12 cellular contexts compared by ENCODE assay signal in genomic region chr10:14543904-14544210, GRCh38.
DNase-seq lines count a peak whose midpoint lies in the region; ATAC-seq and TF ChIP-seq lines count a peak whose summit lies in the region.
"Had no signal": no experiment of that assay in that cellular context is flagged by ENCODE, and none has a peak within 500 bp of the region (broad histone marks: within the 10 kb centered on the region; RNA-seq: fewer than 3 reads in every experiment).

No MANE protein-coding gene starts in this region.

- H3K4me1 Mint-ChIP-seq in T-helper 1 cell treated with Interleukin-12 subunit alpha and Interleukin-12 subunit beta and Interleukin-4 antibody, amounts not matched to agents 30 μg/mL and 1 μg/mL, for 36 hours (ENCODE audit: low read depth) = peaks cover 60% of the 10 kb centered on the region
- H3K4me1 Mint-ChIP-seq in GM23338 = peaks cover 8% of the 10 kb centered on the region
- H3K4me1 Mint-ChIP-seq in activated naive CD8-positive, alpha-beta T cell treated with anti-CD3 and anti-CD28 coated beads, Interleukin-2, amount 10 ng/mL, durations not matched to agents 7 days and 5 days = peaks cover 63% of the 10 kb centered on the region
- H3K4me1 Mint-ChIP-seq in natural killer cell = peaks cover 84 to 90% of the 10 kb centered on the region in 2 donors
- H3K4me1 Mint-ChIP-seq in WTC11 = peaks cover 26% of the 10 kb centered on the region

- H3K4me3 Mint-ChIP-seq in T-helper 1 cell treated with Interleukin-12 subunit alpha and Interleukin-12 subunit beta and Interleukin-4 antibody, amounts not matched to agents 30 μg/mL and 1 μg/mL, for 36 hours = peak overlapping the region; percentile 43
- H3K4me3 Mint-ChIP-seq in GM23338 (no peak overlapping the region), natural killer cell (peak overlapping the region; percentile 78), WTC11 (no peak overlapping the region)
- H3K4me3 Mint-ChIP-seq in activated naive CD8-positive, alpha-beta T cell treated with anti-CD3 and anti-CD28 coated beads, Interleukin-2, amount 10 ng/mL, durations not matched to agents 7 days and 5 days = peak overlapping the region; percentile 67

- TF ChIP-seq CTCF in GM23338 (conservative IDR thresholded peaks at IDR 0.05; ENCODE audit: low read depth in 2 of 2) (no peak), natural killer cell (IDR thresholded peaks at IDR 0.05) (no peak), WTC11 (IDR thresholded peaks at IDR 0.05) (no peak)

- H4K20me1 ChIP-seq in GM23338 (replicated peaks; ENCODE audit: insufficient read depth) = no peaks in the 10 kb centered on the region; the same call in none of the 2 replicates

- no peak overlapping the region for H3K27ac ChIP-seq in GM23338 (ENCODE audit: low read depth)
- H3K27ac ChIP-seq: 22Rv1 had no signal

- no peak for DNase-seq in T-helper 1 cell
- no peak for DNase-seq in GM23338 (ENCODE audit: low spot score)
- no peak for DNase-seq in activated naive CD8-positive, alpha-beta T cell treated with anti-CD3 and anti-CD28 coated beads, Interleukin-2, amount 10 ng/mL, durations not matched to agents 7 days and 5 days
- no peak for DNase-seq in natural killer cell
- DNase-seq in WTC11 (ENCODE audit: low spot score) = no peak
- DNase-seq in GDM1 (lab: John Stamatoyannopoulos, UW) = no peak
- DNase-seq in 8988T = no peak
- DNase-seq: NCI-H524 treated with DMSO at 0.1 percent for 48 hours had no signal

- no peaks in the 10 kb centered on the region for H3K36me3 ChIP-seq in GM23338 (ENCODE audit: insufficient read depth)

- H3K27ac Mint-ChIP-seq in T-helper 1 cell treated with Interleukin-12 subunit alpha and Interleukin-12 subunit beta and Interleukin-4 antibody, amounts not matched to agents 30 μg/mL and 1 μg/mL, for 36 hours = peak overlapping the region; percentile 67
- H3K27ac Mint-ChIP-seq in GM23338 = 0 out of 2 replicates have a peak overlapping the region, but pooled peaks have one; percentile 45
- H3K27ac Mint-ChIP-seq in activated naive CD8-positive, alpha-beta T cell treated with anti-CD3 and anti-CD28 coated beads, Interleukin-2, amount 10 ng/mL, durations not matched to agents 7 days and 5 days = peak overlapping the region; percentile 82
- H3K27ac Mint-ChIP-seq in natural killer cell = peak overlapping the region; percentile 78 to 98
- H3K27ac Mint-ChIP-seq in WTC11 = no peak overlapping the region

- no peak overlapping the region for H2AFZ ChIP-seq in GM23338

- peaks cover 8% of the 10 kb centered on the region for H3K4me1 ChIP-seq in GM23338 (ENCODE audit: insufficient read depth)

- no peak overlapping the region for H3K4me2 ChIP-seq in GM23338
- H3K4me2 ChIP-seq: smooth muscle cell had no signal

- CTCF ChIA-PET in WTC11 (lab: Charles Lee) = interaction anchor here (1.0 to 2.1 kb wide), 7 partner anchors 10 to 347 kb away, joined by 3 to 10 read pairs (median 5); partner anchors contain the start of genes CDNF, HSPA14 and MSANTD7

- no peaks in the 10 kb centered on the region for H3K27me3 Mint-ChIP-seq in T-helper 1 cell treated with Interleukin-12 subunit alpha and Interleukin-12 subunit beta and Interleukin-4 antibody, amounts not matched to agents 30 μg/mL and 1 μg/mL, for 36 hours (ENCODE audit: low read depth)
- H3K27me3 Mint-ChIP-seq in GM23338 (ENCODE audit: insufficient read depth, low read depth, poor library complexity) (peaks cover 2% of the 10 kb centered on the region), natural killer cell (ENCODE audit: low read depth in 2 of 2) (no peaks in the 10 kb centered on the region), WTC11 (ENCODE audit: low read depth) (no peaks in the 10 kb centered on the region)
- H3K27me3 Mint-ChIP-seq in activated naive CD8-positive, alpha-beta T cell treated with anti-CD3 and anti-CD28 coated beads, Interleukin-2, amount 10 ng/mL, durations not matched to agents 7 days and 5 days = no peaks in the 10 kb centered on the region

- intact Hi-C loops in natural killer cell (cut with micrococcal nuclease) = loop anchor here (1.0 kb wide), 2 partner anchors 45 to 347 kb away; no protein-coding TSS in a partner anchor

- H3F3A ChIP-seq in GM23338 (replicated peaks; ENCODE audit: low read depth) = no peaks in the 10 kb centered on the region

- H3K79me2 ChIP-seq in GM23338 (replicated peaks; ENCODE audit: insufficient read depth) = no peaks in the 10 kb centered on the region

- H3K4me3 ChIP-seq in GM23338 = no peak overlapping the region
- H3K4me3 ChIP-seq: smooth muscle cell, tibial artery had no signal

- ATAC-seq in GM23338 (no peak), natural killer cell (peak in 2 of 3 donors; percentile 7 to 8), WTC11 (no peak)
- ATAC-seq in activated naive CD8-positive, alpha-beta T cell treated with anti-CD3 and anti-CD28 coated beads, Interleukin-2, amount 10 ng/mL, durations not matched to agents 7 days and 5 days (ENCODE audit: low read depth) = peak; percentile 21

- no peaks in the 10 kb centered on the region for H3K9me3 Mint-ChIP-seq in T-helper 1 cell treated with Interleukin-12 subunit alpha and Interleukin-12 subunit beta and Interleukin-4 antibody, amounts not matched to agents 30 μg/mL and 1 μg/mL, for 36 hours
- H3K9me3 Mint-ChIP-seq in GM23338 (no peaks in the 10 kb centered on the region), natural killer cell (no peaks in the 10 kb centered on the region), WTC11 (no peaks in the 10 kb centered on the region)
- H3K9me3 Mint-ChIP-seq in activated naive CD8-positive, alpha-beta T cell treated with anti-CD3 and anti-CD28 coated beads, Interleukin-2, amount 10 ng/mL, durations not matched to agents 7 days and 5 days = no peaks in the 10 kb centered on the region

- H3K36me3 Mint-ChIP-seq in T-helper 1 cell treated with Interleukin-12 subunit alpha and Interleukin-12 subunit beta and Interleukin-4 antibody, amounts not matched to agents 30 μg/mL and 1 μg/mL, for 36 hours (ENCODE audit: low read depth) = peaks cover 30% of the 10 kb centered on the region
- H3K36me3 Mint-ChIP-seq in GM23338 (ENCODE audit: low read depth) (peaks cover 2% of the 10 kb centered on the region; the same call in 1 of the 3 replicates), natural killer cell (peaks cover 9% of the 10 kb centered on the region), WTC11 (no peaks in the 10 kb centered on the region)
- peaks cover 31% of the 10 kb centered on the region for H3K36me3 Mint-ChIP-seq in activated naive CD8-positive, alpha-beta T cell treated with anti-CD3 and anti-CD28 coated beads, Interleukin-2, amount 10 ng/mL, durations not matched to agents 7 days and 5 days

- POLR2A ChIA-PET in activated naive CD8-positive, alpha-beta T cell treated with anti-CD3 and anti-CD28 coated beads, Interleukin-2, amount 10 ng/mL, durations not matched to agents 7 days and 5 days (lab: Charles Lee) = interaction anchor here (0.7 to 2.1 kb wide), 12 partner anchors 10 to 619 kb away, joined by 3 to 11 read pairs (median 4); partner anchors contain the start of genes CDNF, HSPA14 and MSANTD7
- POLR2A ChIA-PET in WTC11 (lab: Charles Lee) = interaction anchor here (0.7 kb wide), 1 partner anchor 366 kb away, joined by 5 read pairs; no protein-coding TSS in a partner anchor

- H3K9me2 ChIP-seq in GM23338 (ENCODE audit: insufficient read depth) = no peaks in the 10 kb centered on the region

- H3K27me3 ChIP-seq in GM23338 (ENCODE audit: insufficient read depth) = no peaks in the 10 kb centered on the region
- H3K27me3 ChIP-seq: tibial artery had no signal

TF ChIP-seq in GM23338, 12 proteins besides CTCF, POLR2A, EP300 and RAD21 (continues in another document):
- TF ChIP-seq ZNF114 (CRISPR knock-in tag; IDR thresholded peaks at IDR 0.05) (no peak), ZNF331 (CRISPR knock-in tag; IDR thresholded peaks at IDR 0.05; ENCODE audit: low read depth) (no peak), STAT1 (IDR thresholded peaks at IDR 0.05; ENCODE audit: unreplicated experiment) (no peak), CREB1 (CRISPR knock-in tag; IDR thresholded peaks at IDR 0.05; ENCODE audit: low read depth) (no peak), POLR2AphosphoS5 (IDR thresholded peaks at IDR 0.05; ENCODE audit: low read depth) (no peak), JUNB (IDR thresholded peaks at IDR 0.05; ENCODE audit: unreplicated experiment) (no peak), EZH2phosphoT487 (IDR thresholded peaks at IDR 0.05; ENCODE audit: unreplicated experiment) (no peak), EZH2 (IDR thresholded peaks at IDR 0.05; ENCODE audit: low read depth, unreplicated experiment) (no peak), NANOG (IDR thresholded peaks at IDR 0.05; ENCODE audit: borderline replicate concordance) (no peak)

TF ChIP-seq in WTC11, 78 proteins besides CTCF, POLR2A, EP300 and RAD21 (continues in another document):
- TF ChIP-seq PRRX2 (CRISPR knock-in tag; IDR thresholded peaks at IDR 0.05) (no peak), MXD4 (CRISPR knock-in tag; IDR thresholded peaks at IDR 0.05; ENCODE audit: borderline replicate concordance) (no peak), RELA (CRISPR knock-in tag; IDR thresholded peaks at IDR 0.05; ENCODE audit: borderline replicate concordance) (no peak), HMGA2 (CRISPR knock-in tag; IDR thresholded peaks at IDR 0.05) (no peak)
- TF ChIP-seq, protein P1, sequence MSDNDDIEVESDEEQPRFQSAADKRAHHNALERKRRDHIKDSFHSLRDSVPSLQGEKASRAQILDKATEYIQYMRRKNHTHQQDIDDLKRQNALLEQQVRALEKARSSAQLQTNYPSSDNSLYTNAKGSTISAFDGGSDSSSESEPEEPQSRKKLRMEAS (CRISPR knock-in tag; IDR thresholded peaks at IDR 0.05) = no peak
- TF ChIP-seq, protein P2, sequence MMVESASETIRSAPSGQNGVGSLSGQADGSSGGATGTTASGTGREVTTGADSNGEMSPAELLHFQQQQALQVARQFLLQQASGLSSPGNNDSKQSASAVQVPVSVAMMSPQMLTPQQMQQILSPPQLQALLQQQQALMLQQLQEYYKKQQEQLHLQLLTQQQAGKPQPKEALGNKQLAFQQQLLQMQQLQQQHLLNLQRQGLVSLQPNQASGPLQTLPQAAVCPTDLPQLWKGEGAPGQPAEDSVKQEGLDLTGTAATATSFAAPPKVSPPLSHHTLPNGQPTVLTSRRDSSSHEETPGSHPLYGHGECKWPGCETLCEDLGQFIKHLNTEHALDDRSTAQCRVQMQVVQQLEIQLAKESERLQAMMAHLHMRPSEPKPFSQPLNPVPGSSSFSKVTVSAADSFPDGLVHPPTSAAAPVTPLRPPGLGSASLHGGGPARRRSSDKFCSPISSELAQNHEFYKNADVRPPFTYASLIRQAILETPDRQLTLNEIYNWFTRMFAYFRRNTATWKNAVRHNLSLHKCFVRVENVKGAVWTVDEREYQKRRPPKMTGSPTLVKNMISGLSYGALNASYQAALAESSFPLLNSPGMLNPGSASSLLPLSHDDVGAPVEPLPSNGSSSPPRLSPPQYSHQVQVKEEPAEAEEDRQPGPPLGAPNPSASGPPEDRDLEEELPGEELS (CRISPR knock-in tag; IDR thresholded peaks at IDR 0.05) = no peak
- TF ChIP-seq, protein P3, sequence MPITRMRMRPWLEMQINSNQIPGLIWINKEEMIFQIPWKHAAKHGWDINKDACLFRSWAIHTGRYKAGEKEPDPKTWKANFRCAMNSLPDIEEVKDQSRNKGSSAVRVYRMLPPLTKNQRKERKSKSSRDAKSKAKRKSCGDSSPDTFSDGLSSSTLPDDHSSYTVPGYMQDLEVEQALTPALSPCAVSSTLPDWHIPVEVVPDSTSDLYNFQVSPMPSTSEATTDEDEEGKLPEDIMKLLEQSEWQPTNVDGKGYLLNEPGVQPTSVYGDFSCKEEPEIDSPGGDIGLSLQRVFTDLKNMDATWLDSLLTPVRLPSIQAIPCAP (CRISPR knock-in tag; IDR thresholded peaks at IDR 0.05) = no peak

Comparison
In these comparisons a context has a peak if more than half of its experiments do, and no peak if none do; other contexts are left out.
1. H3K4me3 Mint-ChIP-seq: peak in T-helper 1 cell treated with Interleukin-12 subunit alpha and Interleukin-12 subunit beta and Interleukin-4 antibody, amounts not matched to agents 30 μg/mL and 1 μg/mL, for 36 hours (single experiment), activated naive CD8-positive, alpha-beta T cell treated with anti-CD3 and anti-CD28 coated beads, Interleukin-2, amount 10 ng/mL, durations not matched to agents 7 days and 5 days (single experiment) and natural killer cell (single experiment); none in GM23338 (single experiment) and WTC11 (single experiment).
2. ATAC-seq: peak in activated naive CD8-positive, alpha-beta T cell treated with anti-CD3 and anti-CD28 coated beads, Interleukin-2, amount 10 ng/mL, durations not matched to agents 7 days and 5 days (single experiment) and natural killer cell (2 of 3); none in GM23338 (single experiment) and WTC11 (single experiment).